ENCODE assay signal across 18 cellular contexts in genomic region chr10:24716295-24716694, GRCh38. TPM values are rescaled to one million over a fixed set of nuclear protein-coding genes. Genes with fewer than 3 reads are reported as not detected.
DNase-seq lines count a peak whose midpoint lies in the region; ATAC-seq, FAIRE-seq and TF ChIP-seq lines count a peak whose summit lies in the region.
"Had no signal": no experiment of that assay in that cellular context is flagged by ENCODE, and none has a peak within 500 bp of the region (broad histone marks: within the 10 kb centered on the region; RNA-seq: fewer than 3 reads in every experiment).

No MANE protein-coding gene starts in this region.

- H3K36me3 ChIP-seq in PC-9 (ENCODE audit: low read depth) = peaks cover 6% of the 10 kb centered on the region; the same call in 1 of the 2 replicates
- peaks cover 2% of the 10 kb centered on the region for H3K36me3 ChIP-seq in fibroblast of lung (ENCODE audit: control insufficient read depth, insufficient read depth, low read length)
- H3K36me3 ChIP-seq in pancreas = no peaks in the 10 kb centered on the region
- H3K36me3 ChIP-seq: neutrophil, thoracic aorta had no signal

- CTCF ChIA-PET in PC-9 (lab: Charles Lee) = no interaction called here

- H3F3A ChIP-seq in PC-9 (ENCODE audit: insufficient read depth, low read depth) = peaks cover 12% of the 10 kb centered on the region; the same call in 1 of the 2 replicates

- TF ChIP-seq CTCF in PC-9 (conservative IDR thresholded peaks at IDR 0.05) (no peak), fibroblast of lung (conservative IDR thresholded peaks at IDR 0.05 in 1 of 2, IDR thresholded peaks at IDR 0.05 in 1 of 2; ENCODE audit: low read depth in 1 of 2, low read length in 2 of 2) (no peak), pancreas (IDR thresholded peaks at IDR 0.05) (no peak), coronary artery (IDR thresholded peaks at IDR 0.05) (no peak)

- 35 to 38% methylated on average over 5 of the region's 5 CpGs for WGBS in pancreas, 2 donors

- no TSS peak for BruUV-seq in PC-9 (replicated peaks; lab: Mats Ljungman, UMichigan)

- H3K27me3 ChIP-seq in PC-9 (ENCODE audit: insufficient read depth, low read depth) (no peaks in the 10 kb centered on the region), fibroblast of lung (ENCODE audit: control insufficient read depth, insufficient read depth, low read length) (no peaks in the 10 kb centered on the region), pancreas (no peaks in the 10 kb centered on the region)

- DNase-seq in Caki2 (ENCODE audit: low read depth) = peak; percentile 35
- DNase-seq in PC-9 = no peak
- no peak for DNase-seq in fibroblast of lung (ENCODE audit: low read depth in 2 of 2)
- DNase-seq in pancreas = peak in 1 of 6 donors; percentile 20
- no peak for DNase-seq in NCI-H1048 (lab: John Stamatoyannopoulos, UW)
- DNase-seq in coronary artery (ENCODE audit: low spot score) = no peak
- no peak for DNase-seq in stimulated activated CD4-positive, alpha-beta T cell treated with anti-CD3 and anti-CD28 coated beads, Interleukin-4, amount 100 ng/mL, for 24 hours
- DNase-seq: activated naive CD8-positive, alpha-beta T cell treated with anti-CD3 and anti-CD28 coated beads for 36 hours; mesenchymal stem cell; NCI-H1417; NCI-H446 treated with DMSO at 0.1 percent for 48 hours; PC-3; T-cell had no signal

- FAIRE-seq in pancreas (lab: Jason Lieb, UNC) = no peak

- no peak overlapping the region for H3K9ac ChIP-seq in fibroblast of lung (ENCODE audit: insufficient read depth, low read length)

- intact Hi-C loops in PC-9 (cut with micrococcal nuclease; ENCODE audit: unreplicated experiment) = no loop called here
- intact Hi-C loops in pancreas (cut with DNase I) = no loop called here

- H3K27ac ChIP-seq in PC-9 (no peak overlapping the region), fibroblast of lung (ENCODE audit: insufficient read depth, low read length) (peak overlapping the region; percentile 15), pancreas (no peak overlapping the region), coronary artery (no peak overlapping the region)
- H3K27ac ChIP-seq: epithelial cell of prostate, neutrophil had no signal

- ATAC-seq in pancreas = peak; percentile 36 to 80 (median 57)
- ATAC-seq in SK-N-SH treated with all-trans-retinoic acid at 6 μM for 48 hours = no peak
- ATAC-seq: activated CD4-positive, CD25-positive, alpha-beta regulatory T cell treated with anti-CD3 and anti-CD28 coated beads, Interleukin-2, amount 50 U/mL, for 24 hours; PC-3; T-cell had no signal

- no peaks in the 10 kb centered on the region for H3K9me2 ChIP-seq in PC-9 (ENCODE audit: insufficient read depth)

- POLR2A ChIA-PET in PC-9 (lab: Charles Lee; ENCODE audit: unreplicated experiment) = no interaction called here

- H2AFZ ChIP-seq in PC-9 = no peak overlapping the region
- no peak overlapping the region for H2AFZ ChIP-seq in fibroblast of lung (ENCODE audit: low read length)

- in situ Hi-C loops in Caki2 (cut with HindIII; ENCODE audit: low pct_unique_long_range_greater_than_20kb, low sequenced_read_pairs) = no loop called here

- no peaks in the 10 kb centered on the region for H3K9me3 ChIP-seq in PC-9 (ENCODE audit: insufficient read depth, low read depth)
- H3K9me3 ChIP-seq in fibroblast of lung (ENCODE audit: control insufficient read depth, insufficient read depth, low read depth, low read length) = no peaks in the 10 kb centered on the region
- H3K9me3 ChIP-seq in pancreas = no peaks in the 10 kb centered on the region
- H3K9me3 ChIP-seq: neutrophil, thoracic aorta had no signal

- 0 out of 2 replicates have a peak overlapping the region, but pooled peaks have one; percentile 10 for H3K4me2 ChIP-seq in PC-9
- peak overlapping the region; percentile 48 for H3K4me2 ChIP-seq in fibroblast of lung (ENCODE audit: extremely low read depth, insufficient read depth, low read length)

- peaks cover 100% of the 10 kb centered on the region for H3K79me2 ChIP-seq in PC-9 (ENCODE audit: low read depth)
- peaks cover 97% of the 10 kb centered on the region for H3K79me2 ChIP-seq in fibroblast of lung (ENCODE audit: control insufficient read depth, insufficient read depth, low read length)

- H3K4me3 ChIP-seq in PC-9 (no peak overlapping the region), fibroblast of lung (replicated peaks in 1 of 4; ENCODE audit: control extremely low read depth in 1 of 4, insufficient read depth in 1 of 4, low read depth in 3 of 4, low read length in 4 of 4) (peak overlapping the region in 1 of 4 experiments; percentile 3), pancreas (no peak overlapping the region), coronary artery (no peak overlapping the region)
- H3K4me3 ChIP-seq: thoracic aorta had no signal

- no peaks in the 10 kb centered on the region for H4K20me1 ChIP-seq in PC-9 (ENCODE audit: insufficient read depth)
- H4K20me1 ChIP-seq in fibroblast of lung (ENCODE audit: control insufficient read depth, extremely low read depth, insufficient read depth, low read length) = no peaks in the 10 kb centered on the region

- peaks cover 42% of the 10 kb centered on the region for H3K4me1 ChIP-seq in PC-9 (replicated peaks; ENCODE audit: insufficient read depth)
- H3K4me1 ChIP-seq in fibroblast of lung (ENCODE audit: control insufficient read depth, extremely low read depth, insufficient read depth, low read length) = peaks cover 16% of the 10 kb centered on the region
- peaks cover 12 to 43% (median 30%) of the 10 kb centered on the region in 3 donors for H3K4me1 ChIP-seq in pancreas

TF ChIP-seq in SK-N-SH treated with all-trans-retinoic acid at 6 μM for 48 hours, 23 proteins besides CTCF, POLR2A, EP300 and RAD21:
- TF ChIP-seq ESRRG (CRISPR knock-in tag; IDR thresholded peaks at IDR 0.05) (no peak), CSRNP3 (CRISPR knock-in tag; IDR thresholded peaks at IDR 0.05) (no peak), SNAI2 (CRISPR knock-in tag; IDR thresholded peaks at IDR 0.05) (no peak)

RNA-seq across cellular contexts. Expression of gene ARHGAP21, which starts 7.4 kb away (rescaled TPM):
- total RNA-seq in Caki2 (2014; rRNA removed; shearing (Covaris generic); ENCODE audit: low replicate concordance) = 18.7 and 29.5 TPM in 2 replicates
- 93.1 and 115 TPM in 2 replicates for total RNA-seq in PC-9 (2021)
- 105 and 173 TPM in 2 replicates for total RNA-seq in fibroblast of lung
- 105 and 134 TPM in 2 replicates for polyA plus RNA-seq in fibroblast of lung
- 48.3 and 58.6 TPM in 2 replicates for polyA plus RNA-seq in fibroblast of lung (2012)
- polyA minus RNA-seq in fibroblast of lung (ENCODE audit: low replicate concordance) = 27.4 and 39.4 TPM in 2 replicates
- 10 to 100 TPM; 23.7 to 42.1 (median 29.8) TPM for total RNA-seq in pancreas
- polyA plus RNA-seq in pancreas = 10 to 100 TPM; 11.0 to 14.6 TPM
